In genomic region chr3:13685721-13686120, GRCh38 we compare ENCODE assay signal across 22 cellular contexts.
DNase-seq lines count a peak whose midpoint lies in the region; ATAC-seq and TF ChIP-seq lines count a peak whose summit lies in the region.
"Had no signal": no experiment of that assay in that cellular context is flagged by ENCODE, and none has a peak within 500 bp of the region (broad histone marks: within the 10 kb centered on the region; RNA-seq: fewer than 3 reads in every experiment).

No MANE protein-coding gene starts in this region.

- no peaks in the 10 kb centered on the region for H3K23me2 ChIP-seq in H9 (ENCODE audit: insufficient read length, low read depth, low read length, poor library complexity, severe bottlenecking)

- intact Hi-C loops in mucosa of descending colon (cut with DNase I, micrococcal nuclease), result no loop called here

- H2BK120ac ChIP-seq in H9 (ENCODE audit: low read depth, low read length, poor library complexity, severe bottlenecking) (no peak overlapping the region), neuronal stem cell (ENCODE audit: low read depth, low read length) (peak overlapping the region; percentile 53)

- H3K9me2 ChIP-seq in neural cell (ENCODE audit: insufficient read depth, low read length), result no peaks in the 10 kb centered on the region

- H3K79me2 ChIP-seq in H9 (ENCODE audit: insufficient read depth, low read length) (no peaks in the 10 kb centered on the region), neural cell (replicated peaks; ENCODE audit: insufficient read depth, low read length) (no peaks in the 10 kb centered on the region)

- peak overlapping the region in 2 of 3 experiments; percentile 30 to 49; a peak in 2 of 7 replicates for H3K27ac Mint-ChIP-seq in H9
- no peak overlapping the region for H3K27ac Mint-ChIP-seq in activated naive CD8-positive, alpha-beta T cell treated with anti-CD3 and anti-CD28 coated beads, Interleukin-2, amount 50 U/mL, for 24 hours
- H3K27ac Mint-ChIP-seq: CD4-positive, CD25-positive, alpha-beta regulatory T cell; CD8-positive, alpha-beta memory T cell had no signal

- H3K4me1 Mint-ChIP-seq in H9, result peaks cover 20 to 26% of the 10 kb centered on the region in 2 experiments
- H3K4me1 Mint-ChIP-seq in activated naive CD8-positive, alpha-beta T cell treated with anti-CD3 and anti-CD28 coated beads, Interleukin-2, amount 50 U/mL, for 24 hours, result no peaks in the 10 kb centered on the region
- H3K4me1 Mint-ChIP-seq: CD14-positive monocyte; CD4-positive, alpha-beta memory T cell; CD8-positive, alpha-beta memory T cell had no signal

- no peak overlapping the region for H4K91ac ChIP-seq in H9 (ENCODE audit: insufficient read length, low read depth, low read length)
- H4K91ac ChIP-seq in neuronal stem cell (ENCODE audit: low read depth, low read length, poor library complexity), result peak overlapping the region; percentile 22

- H3K9me3 ChIP-seq in H9 (ENCODE audit: control insufficient read depth, low read depth, low read length) (no peaks in the 10 kb centered on the region), neural cell (ENCODE audit: low read length) (no peaks in the 10 kb centered on the region), neuronal stem cell (replicated peaks in 1 of 2; ENCODE audit: control insufficient read depth in 2 of 2, insufficient read depth in 1 of 2, low read depth in 1 of 2, low read length in 2 of 2) (no peaks in the 10 kb centered on the region), mucosa of descending colon (no peaks in the 10 kb centered on the region)
- H3K9me3 ChIP-seq: BE2C, BLaER1 had no signal

- DNase-seq in H9, result no peak
- DNase-seq in neuronal stem cell (ENCODE audit: low spot score), result no peak
- no peak for DNase-seq in mucosa of descending colon
- DNase-seq in activated naive CD8-positive, alpha-beta T cell treated with anti-CD3 and anti-CD28 coated beads, Interleukin-2, amount 50 U/mL, for 24 hours, result no peak
- DNase-seq in OCI-M2 (lab: John Stamatoyannopoulos, UW; ENCODE audit: unreplicated experiment), result no peak
- no peak for DNase-seq in DMS79 treated with DMSO at 0.1 percent for 48 hours (lab: John Stamatoyannopoulos, UW)
- DNase-seq: 8988T; ACHN; BE2C; C1 segment of cervical spinal cord; CD4-positive, alpha-beta memory T cell; CD4-positive, CD25-positive, alpha-beta regulatory T cell; CD8-positive, alpha-beta memory T cell; COR-L47; DMS 273 treated with DMSO at 0.1 percent for 48 hours; DMS153; DMS53; DMS79; GF-D8 had no signal

- no peak for TF ChIP-seq EP300 in neural cell (conservative IDR thresholded peaks at IDR 0.05; ENCODE audit: poor library complexity, severe bottlenecking)

- H3K27me3 ChIP-seq in H9 (ENCODE audit: insufficient read depth, low read length) (no peaks in the 10 kb centered on the region), neural cell (ENCODE audit: insufficient read depth, low read depth, low read length) (no peaks in the 10 kb centered on the region), neuronal stem cell (ENCODE audit: control insufficient read depth in 3 of 3, insufficient read depth in 3 of 3, low read depth in 1 of 3, low read length in 3 of 3) (peaks cover 0 to 19% (median 0%) of the 10 kb centered on the region in 3 experiments)
- H3K27me3 ChIP-seq: BE2C, BLaER1 had no signal

- no peak overlapping the region for H3K4me3 ChIP-seq in neural cell (ENCODE audit: low read length)
- H3K4me3 ChIP-seq in neuronal stem cell (ENCODE audit: low read length in 2 of 2), result no peak overlapping the region
- H3K4me3 ChIP-seq in mucosa of descending colon, result no peak overlapping the region
- H3K4me3 ChIP-seq: BLaER1 had no signal

- H3K27me3 Mint-ChIP-seq in H9 (ENCODE audit: low read depth), result peaks cover 3% of the 10 kb centered on the region
- H3K27me3 Mint-ChIP-seq in activated naive CD8-positive, alpha-beta T cell treated with anti-CD3 and anti-CD28 coated beads, Interleukin-2, amount 50 U/mL, for 24 hours, result peaks cover 2% of the 10 kb centered on the region

- H4K5ac ChIP-seq in H9 (ENCODE audit: insufficient read length, low read depth, low read length), result no peak overlapping the region

- no peaks in the 10 kb centered on the region for H3F3A ChIP-seq in neural cell (ENCODE audit: insufficient read depth, low read length, poor library complexity, severe bottlenecking)

- H3K9ac ChIP-seq in H9 (ENCODE audit: extremely low read depth, insufficient read length, low read length), result no peak overlapping the region
- no peak overlapping the region for H3K9ac ChIP-seq in neural cell (ENCODE audit: low read length)
- no peak overlapping the region for H3K9ac ChIP-seq in neuronal stem cell (ENCODE audit: low read depth, low read length, poor library complexity)
- H3K9ac ChIP-seq: BLaER1 had no signal

- no peak overlapping the region for H2AFZ ChIP-seq in H9 (ENCODE audit: low read length)
- no peak overlapping the region for H2AFZ ChIP-seq in neural cell (ENCODE audit: low read depth, low read length)
- H2AFZ ChIP-seq in neuronal stem cell (ENCODE audit: low read length), result no peak overlapping the region

- ATAC-seq in mucosa of descending colon, result no peak
- ATAC-seq in activated naive CD8-positive, alpha-beta T cell treated with anti-CD3 and anti-CD28 coated beads, Interleukin-2, amount 50 U/mL, for 24 hours, result no peak

- no peaks in the 10 kb centered on the region; a peak in 1 of 5 replicates for H3K9me3 Mint-ChIP-seq in H9
- H3K9me3 Mint-ChIP-seq in activated naive CD8-positive, alpha-beta T cell treated with anti-CD3 and anti-CD28 coated beads, Interleukin-2, amount 50 U/mL, for 24 hours, result no peaks in the 10 kb centered on the region
- H3K9me3 Mint-ChIP-seq: CD8-positive, alpha-beta memory T cell had no signal

- H3K23ac ChIP-seq in H9 (ENCODE audit: insufficient read length, low read depth, low read length) (no peak overlapping the region), neuronal stem cell (ENCODE audit: low read depth, low read length, poor library complexity) (peak overlapping the region; percentile 44)

- no peak for TF ChIP-seq RAD21 in neural cell (conservative IDR thresholded peaks at IDR 0.05)

- no peak overlapping the region for H2AK5ac ChIP-seq in H9 (ENCODE audit: insufficient read length, low read length)
- H2AK5ac ChIP-seq in neuronal stem cell (ENCODE audit: low read depth, low read length), result peak overlapping the region; percentile 77

- TF ChIP-seq CTCF in H9 (conservative IDR thresholded peaks at IDR 0.05), result no peak
- TF ChIP-seq CTCF in neural cell (IDR thresholded peaks at IDR 0.05; ENCODE audit: poor library complexity, severe bottlenecking), result no peak
- TF ChIP-seq CTCF in mucosa of descending colon (IDR thresholded peaks at IDR 0.05), result no peak

- H3K4me2 ChIP-seq in H9 (ENCODE audit: insufficient read depth, insufficient read length, low read length), result no peak overlapping the region
- no peak overlapping the region for H3K4me2 ChIP-seq in neural cell (ENCODE audit: low read length)
- no peak overlapping the region for H3K4me2 ChIP-seq in neuronal stem cell (ENCODE audit: insufficient read depth, low read length, poor library complexity, severe bottlenecking)
- H3K4me2 ChIP-seq: BLaER1 had no signal

- H2BK20ac ChIP-seq in H9 (ENCODE audit: low read depth, low read length, poor library complexity, severe bottlenecking), result no peak overlapping the region

- H3K36me3 ChIP-seq in neural cell (ENCODE audit: insufficient read depth, low read length), result no peaks in the 10 kb centered on the region
- H3K36me3 ChIP-seq in neuronal stem cell (replicated peaks in 1 of 2; ENCODE audit: control insufficient read depth in 2 of 2, insufficient read depth in 2 of 2, low read length in 2 of 2), result no peaks in the 10 kb centered on the region
- no peaks in the 10 kb centered on the region for H3K36me3 ChIP-seq in mucosa of descending colon (ENCODE audit: low read depth)
- H3K36me3 ChIP-seq: BE2C, BLaER1 had no signal

- H4K8ac ChIP-seq in H9 (replicated peaks; ENCODE audit: insufficient read length, low read depth, low read length), result no peak overlapping the region
- H4K8ac ChIP-seq in neuronal stem cell (ENCODE audit: low read depth, low read length), result no peak overlapping the region

- H3K14ac ChIP-seq in H9 (ENCODE audit: insufficient read depth, low read length), result no peak overlapping the region
- H3K14ac ChIP-seq in neuronal stem cell (ENCODE audit: low read length), result no peak overlapping the region

- H3K4me1 ChIP-seq in H9 (ENCODE audit: insufficient read depth, low read length) (no peaks in the 10 kb centered on the region), neuronal stem cell (ENCODE audit: control insufficient read depth in 2 of 2, insufficient read depth in 1 of 2, low read depth in 1 of 2, low read length in 2 of 2) (peaks cover 12 to 17% of the 10 kb centered on the region in 2 donors), mucosa of descending colon (ENCODE audit: low read depth) (no peaks in the 10 kb centered on the region)
- H3K4me1 ChIP-seq: BE2C had no signal

- no peaks in the 10 kb centered on the region for H3K79me1 ChIP-seq in H9 (ENCODE audit: insufficient read depth, low read depth, low read length, poor library complexity, severe bottlenecking)
- H3K79me1 ChIP-seq in neuronal stem cell (ENCODE audit: low read depth, low read length), result no peaks in the 10 kb centered on the region

- H3K4ac ChIP-seq in H9 (ENCODE audit: low read depth, low read length) (no peak overlapping the region), neuronal stem cell (ENCODE audit: low read length) (no peak overlapping the region)

- no CpG with 5 or more reads among the region's 5 CpGs for WGBS in H9 (ENCODE audit: extremely low coverage, insufficient read length, low lambda C conversion rate)
- WGBS in neuronal stem cell (ENCODE audit: extremely low coverage in 2 of 2, insufficient read length in 2 of 2, insufficient replicate concordance in 1 of 2), 2 donors, result no CpG with 5 or more reads among the region's 5 CpGs

- no peak overlapping the region for H3K18ac ChIP-seq in H9 (ENCODE audit: insufficient read length, low read depth, low read length)
- peak overlapping the region; percentile 44 for H3K18ac ChIP-seq in neuronal stem cell (ENCODE audit: low read length)

- H3K36me3 Mint-ChIP-seq in H9 (ENCODE audit: insufficient read depth in 1 of 3, low read depth in 3 of 3), result no peaks in the 10 kb centered on the region
- H3K36me3 Mint-ChIP-seq in activated naive CD8-positive, alpha-beta T cell treated with anti-CD3 and anti-CD28 coated beads, Interleukin-2, amount 50 U/mL, for 24 hours (ENCODE audit: low read depth), result no peaks in the 10 kb centered on the region
- H3K36me3 Mint-ChIP-seq: CD14-positive monocyte; CD4-positive, alpha-beta memory T cell; CD4-positive, CD25-positive, alpha-beta regulatory T cell; CD8-positive, alpha-beta memory T cell had no signal

- H3K56ac ChIP-seq in H9 (ENCODE audit: insufficient read length, low read depth, low read length), result no peak overlapping the region

- H4K20me1 ChIP-seq in H9 (ENCODE audit: control insufficient read depth, insufficient read depth, insufficient read length), result no peaks in the 10 kb centered on the region
- no peaks in the 10 kb centered on the region for H4K20me1 ChIP-seq in neural cell (ENCODE audit: insufficient read depth)
- H4K20me1 ChIP-seq: BLaER1 had no signal

- H2BK15ac ChIP-seq in H9 (ENCODE audit: low read depth, low read length), result no peak overlapping the region
- peak overlapping the region; percentile 38 for H2BK15ac ChIP-seq in neuronal stem cell (ENCODE audit: low read length)

- no peak overlapping the region for H2BK5ac ChIP-seq in H9 (ENCODE audit: insufficient read length, low read length)
- H2BK5ac ChIP-seq in neuronal stem cell (ENCODE audit: low read length), result peak overlapping the region; percentile 36

- H3K4me3 Mint-ChIP-seq in H9, result no peak overlapping the region
- no peak overlapping the region for H3K4me3 Mint-ChIP-seq in activated naive CD8-positive, alpha-beta T cell treated with anti-CD3 and anti-CD28 coated beads, Interleukin-2, amount 50 U/mL, for 24 hours
- H3K4me3 Mint-ChIP-seq: CD14-positive monocyte; CD4-positive, alpha-beta memory T cell; CD4-positive, CD25-positive, alpha-beta regulatory T cell; CD8-positive, alpha-beta memory T cell had no signal

- no peak overlapping the region for H3K27ac ChIP-seq in H9 (ENCODE audit: insufficient read length, low read depth, low read length)
- peak overlapping the region; percentile 95 for H3K27ac ChIP-seq in neural cell (ENCODE audit: low read length)
- no peak overlapping the region for H3K27ac ChIP-seq in neuronal stem cell (replicated peaks; ENCODE audit: low read length)
- H3K27ac ChIP-seq: BLaER1 had no signal

- no peak overlapping the region for H2BK12ac ChIP-seq in H9 (ENCODE audit: insufficient read length, low read depth, low read length)
- H2BK12ac ChIP-seq in neuronal stem cell (ENCODE audit: low read length), result no peak overlapping the region

- H3T11ph ChIP-seq in H9 (ENCODE audit: low read length), result no peak overlapping the region
